Comparison of ENCODE assay signal across 24 cellular contexts in genomic region chr1:22260860-22261432, GRCh38.
DNase-seq lines count a peak whose midpoint lies in the region; ATAC-seq, FAIRE-seq and TF ChIP-seq lines count a peak whose summit lies in the region.
"Had no signal": no experiment of that assay in that cellular context is flagged by ENCODE, and none has a peak within 500 bp of the region (broad histone marks: within the 10 kb centered on the region; RNA-seq: fewer than 3 reads in every experiment).

No MANE protein-coding gene starts in this region.

- intact Hi-C loops in K562 (cut with micrococcal nuclease), result no loop called here
- intact Hi-C loops in activated T-helper 1 cell treated with anti-CD3 and anti-CD28 coated beads, Interleukin-12 subunit alpha, Interleukin-12 subunit beta, Interleukin-2, Interleukin-4 antibody, amounts not matched to agents 30 ng/mL and 10 ng/mL and 1 ng/mL, durations not matched to agents 14 hours and 24 hours and 36 hours (cut with micrococcal nuclease), result no loop called here

- in situ Hi-C loops in K562 (cut with MboI), result no loop called here

- H2AFZ ChIP-seq in K562 (ENCODE audit: low read depth, low read length), result no peak overlapping the region
- H2AFZ ChIP-seq: GM23248 had no signal

- H3K27me3 Mint-ChIP-seq in glutamatergic neuron (ENCODE audit: unreplicated experiment) (peaks cover 11% of the 10 kb centered on the region), progenitor cell of endocrine pancreas (peaks cover 40% of the 10 kb centered on the region)
- peaks cover 3% of the 10 kb centered on the region for H3K27me3 Mint-ChIP-seq in activated T-helper 1 cell treated with anti-CD3 and anti-CD28 coated beads, Interleukin-12 subunit alpha, Interleukin-12 subunit beta, Interleukin-2, Interleukin-4 antibody, amounts not matched to agents 30 ng/mL and 10 ng/mL and 1 ng/mL, durations not matched to agents 14 hours and 24 hours and 36 hours (ENCODE audit: insufficient read depth)
- H3K27me3 Mint-ChIP-seq in stimulated activated naive CD8-positive, alpha-beta T cell treated with anti-CD3 and anti-CD28 coated beads, Interleukin-15, amount 100 ng/mL, for 72 hours, result peaks cover 20% of the 10 kb centered on the region

- H3K79me2 ChIP-seq in K562 (ENCODE audit: control insufficient read depth, insufficient read depth, low read length), result no peaks in the 10 kb centered on the region

- no peak for TF ChIP-seq EP300 in K562 (IDR thresholded peaks at IDR 0.05; ENCODE audit: low read length)

- TF ChIP-seq CTCF in K562 (IDR thresholded peaks at IDR 0.05 in 2 of 3, conservative IDR thresholded peaks at IDR 0.05 in 1 of 3; ENCODE audit: insufficient read depth in 2 of 3, low read depth in 1 of 3, low read length in 3 of 3), result no peak
- no peak for TF ChIP-seq CTCF in glutamatergic neuron (IDR thresholded peaks at IDR 0.05; ENCODE audit: partially characterized antibody, unreplicated experiment)
- TF ChIP-seq CTCF in progenitor cell of endocrine pancreas (IDR thresholded peaks at IDR 0.05; ENCODE audit: unreplicated experiment), result no peak

- no peak for ATAC-seq in K562
- no peak for ATAC-seq in stimulated activated naive CD8-positive, alpha-beta T cell treated with anti-CD3 and anti-CD28 coated beads, Interleukin-15, amount 100 ng/mL, for 72 hours
- ATAC-seq: HCT116, Right ventricle myocardium inferior, SK-N-SH treated with all-trans-retinoic acid at 6 μM for 48 hours had no signal

- TF ChIP-seq POLR2A in K562 (conservative IDR thresholded peaks at IDR 0.05), result no peak

- no TSS peak for BruUV-seq in K562 (replicated peaks; lab: Mats Ljungman, UMichigan)

- peaks cover 58 to 93% of the 10 kb centered on the region in 2 experiments for H3K27me3 ChIP-seq in K562 (ENCODE audit: control insufficient read depth in 2 of 2, insufficient read depth in 2 of 2, low read length in 2 of 2)
- H3K27me3 ChIP-seq: BE2C had no signal

- FAIRE-seq in HTR-8/SVneo (lab: Jason Lieb, UNC) (peak; percentile 36), K562 (lab: Jason Lieb, UNC) (no peak)

- H3K4me3 Mint-ChIP-seq in glutamatergic neuron (ENCODE audit: unreplicated experiment) (no peak overlapping the region), progenitor cell of endocrine pancreas (ENCODE audit: low read depth) (no peak overlapping the region)
- no peak overlapping the region for H3K4me3 Mint-ChIP-seq in activated T-helper 1 cell treated with anti-CD3 and anti-CD28 coated beads, Interleukin-12 subunit alpha, Interleukin-12 subunit beta, Interleukin-2, Interleukin-4 antibody, amounts not matched to agents 30 ng/mL and 10 ng/mL and 1 ng/mL, durations not matched to agents 14 hours and 24 hours and 36 hours
- no peak overlapping the region for H3K4me3 Mint-ChIP-seq in stimulated activated naive CD8-positive, alpha-beta T cell treated with anti-CD3 and anti-CD28 coated beads, Interleukin-15, amount 100 ng/mL, for 72 hours
- H3K4me3 Mint-ChIP-seq: CD14-positive monocyte; CD8-positive, alpha-beta memory T cell had no signal

- H3K9ac ChIP-seq in K562 (ENCODE audit: insufficient read depth in 1 of 2, low read depth in 2 of 2, low read length in 2 of 2), result no peak overlapping the region
- H3K9ac ChIP-seq: GM23248, KMS-11 had no signal

- H3K9me3 ChIP-seq in K562 (replicated peaks; ENCODE audit: control insufficient read depth, insufficient read depth, low read depth, low read length), result no peaks in the 10 kb centered on the region
- H3K9me3 ChIP-seq: BE2C, SJCRH30 had no signal

- no peak overlapping the region for H3K27ac ChIP-seq in K562 (ENCODE audit: extremely low read depth, low read depth, low read length)
- H3K27ac ChIP-seq: GM23248, KMS-11, SJCRH30 had no signal

- no peak for TF ChIP-seq RAD21 in K562 (CRISPR knock-in tag; conservative IDR thresholded peaks at IDR 0.05 in 1 of 2, IDR thresholded peaks at IDR 0.05 in 1 of 2)

- POLR2A ChIA-PET in K562 (lab: Yijun Ruan, JAX), result interaction anchor here (1.0 to 1.1 kb wide), 2 partner anchors 11 to 99 kb away, joined by 3 read pairs; no protein-coding TSS in a partner anchor

- no peak overlapping the region for H3K4me3 ChIP-seq in K562
- H3K4me3 ChIP-seq: GM23248, SJCRH30 had no signal

- H3K36me3 Mint-ChIP-seq in glutamatergic neuron (ENCODE audit: unreplicated experiment) (no peaks in the 10 kb centered on the region), progenitor cell of endocrine pancreas (ENCODE audit: insufficient read depth) (no peaks in the 10 kb centered on the region)
- no peaks in the 10 kb centered on the region for H3K36me3 Mint-ChIP-seq in activated T-helper 1 cell treated with anti-CD3 and anti-CD28 coated beads, Interleukin-12 subunit alpha, Interleukin-12 subunit beta, Interleukin-2, Interleukin-4 antibody, amounts not matched to agents 30 ng/mL and 10 ng/mL and 1 ng/mL, durations not matched to agents 14 hours and 24 hours and 36 hours (ENCODE audit: low read depth)
- H3K36me3 Mint-ChIP-seq: CD14-positive monocyte; CD8-positive, alpha-beta memory T cell had no signal

- H3K9me3 Mint-ChIP-seq in glutamatergic neuron (ENCODE audit: unreplicated experiment) (peaks cover 7% of the 10 kb centered on the region), progenitor cell of endocrine pancreas (ENCODE audit: low read depth) (no peaks in the 10 kb centered on the region)
- no peaks in the 10 kb centered on the region for H3K9me3 Mint-ChIP-seq in activated T-helper 1 cell treated with anti-CD3 and anti-CD28 coated beads, Interleukin-12 subunit alpha, Interleukin-12 subunit beta, Interleukin-2, Interleukin-4 antibody, amounts not matched to agents 30 ng/mL and 10 ng/mL and 1 ng/mL, durations not matched to agents 14 hours and 24 hours and 36 hours
- H3K9me3 Mint-ChIP-seq in stimulated activated naive CD8-positive, alpha-beta T cell treated with anti-CD3 and anti-CD28 coated beads, Interleukin-15, amount 100 ng/mL, for 72 hours, result no peaks in the 10 kb centered on the region
- H3K9me3 Mint-ChIP-seq: CD14-positive monocyte had no signal

- H3K27ac Mint-ChIP-seq in glutamatergic neuron (ENCODE audit: unreplicated experiment) (peak overlapping the region; percentile 16), progenitor cell of endocrine pancreas (peak overlapping the region; percentile 11)
- no peak overlapping the region for H3K27ac Mint-ChIP-seq in activated T-helper 1 cell treated with anti-CD3 and anti-CD28 coated beads, Interleukin-12 subunit alpha, Interleukin-12 subunit beta, Interleukin-2, Interleukin-4 antibody, amounts not matched to agents 30 ng/mL and 10 ng/mL and 1 ng/mL, durations not matched to agents 14 hours and 24 hours and 36 hours
- no peak overlapping the region for H3K27ac Mint-ChIP-seq in stimulated activated naive CD8-positive, alpha-beta T cell treated with anti-CD3 and anti-CD28 coated beads, Interleukin-15, amount 100 ng/mL, for 72 hours
- H3K27ac Mint-ChIP-seq: CD8-positive, alpha-beta memory T cell had no signal

- 17% methylated on average over 21 of the region's 21 CpGs for WGBS in K562 (ENCODE audit: insufficient coverage, low coverage, missing lambda C conversion rate)

- no peaks in the 10 kb centered on the region for H3K9me1 ChIP-seq in K562 (ENCODE audit: control insufficient read depth, insufficient read depth, low read length)

- DNase-seq in HTR-8/SVneo (ENCODE audit: insufficient read length, low spot score) (no peak), K562 (ENCODE audit: extremely low read depth in 1 of 4, low spot score in 3 of 4) (no peak), glutamatergic neuron (no peak), progenitor cell of endocrine pancreas (ENCODE audit: low spot score, unreplicated experiment) (no peak)
- DNase-seq in activated T-helper 1 cell treated with anti-CD3 and anti-CD28 coated beads, Interleukin-12 subunit alpha, Interleukin-12 subunit beta, Interleukin-2, Interleukin-4 antibody, amounts not matched to agents 30 ng/mL and 10 ng/mL and 1 ng/mL, durations not matched to agents 14 hours and 24 hours and 36 hours (ENCODE audit: low spot score), result no peak
- DNase-seq in stimulated activated naive CD8-positive, alpha-beta T cell treated with anti-CD3 and anti-CD28 coated beads, Interleukin-15, amount 100 ng/mL, for 72 hours, result no peak
- DNase-seq in activated effector memory CD4-positive, alpha-beta T cell treated with Interleukin-2 at 50 U/mL for 16 hours, result no peak
- DNase-seq: BE2C; CD8-positive, alpha-beta memory T cell; DMS 273 treated with DMSO at 0.1 percent for 48 hours; DND-41; GM23248; IMR-90; MM.1S; NCI-H2029; NCI-H446; NCI-H524 treated with DMSO at 0.1 percent for 48 hours; NCI-H774; SJCRH30 had no signal

- no peak overlapping the region for H3K4me2 ChIP-seq in K562 (ENCODE audit: insufficient read depth, low read length)
- H3K4me2 ChIP-seq: KMS-11 had no signal

- H3K4me1 Mint-ChIP-seq in glutamatergic neuron (ENCODE audit: low read depth, unreplicated experiment) (peaks cover 1% of the 10 kb centered on the region), progenitor cell of endocrine pancreas (ENCODE audit: low read depth) (peaks cover 41% of the 10 kb centered on the region)
- no peaks in the 10 kb centered on the region for H3K4me1 Mint-ChIP-seq in activated T-helper 1 cell treated with anti-CD3 and anti-CD28 coated beads, Interleukin-12 subunit alpha, Interleukin-12 subunit beta, Interleukin-2, Interleukin-4 antibody, amounts not matched to agents 30 ng/mL and 10 ng/mL and 1 ng/mL, durations not matched to agents 14 hours and 24 hours and 36 hours (ENCODE audit: low read depth)
- H3K4me1 Mint-ChIP-seq in stimulated activated naive CD8-positive, alpha-beta T cell treated with anti-CD3 and anti-CD28 coated beads, Interleukin-15, amount 100 ng/mL, for 72 hours, result peaks cover 6% of the 10 kb centered on the region
- H3K4me1 Mint-ChIP-seq: CD14-positive monocyte; CD8-positive, alpha-beta memory T cell had no signal

- peaks cover 6% of the 10 kb centered on the region; the same call in 1 of the 2 replicates for H4K20me1 ChIP-seq in K562 (replicated peaks; ENCODE audit: control insufficient read depth, insufficient read depth, low read length)

- H3K36me3 ChIP-seq in K562 (ENCODE audit: control insufficient read depth, insufficient read depth, low read length), result no peaks in the 10 kb centered on the region
- H3K36me3 ChIP-seq: BE2C, SJCRH30 had no signal

- CTCF ChIA-PET in K562 (lab: Yijun Ruan, JAX; ENCODE audit: low intra/inter-chr PET ratio), result no interaction called here

- peaks cover 0 to 13% of the 10 kb centered on the region in 2 experiments; a peak in 1 of 5 replicates for H3K4me1 ChIP-seq in K562 (replicated peaks in 1 of 2; ENCODE audit: control insufficient read depth in 2 of 2, insufficient read depth in 2 of 2, low read length in 2 of 2)

TF ChIP-seq in K562, 482 proteins besides CTCF, POLR2A, EP300 and RAD21:
- TF ChIP-seq CTBP1 (IDR thresholded peaks at IDR 0.05; ENCODE audit: borderline replicate concordance) (0 out of 2 replicates have a peak, but pooled peaks have one; percentile 34), ZEB2 (IDR thresholded peaks at IDR 0.05) (peak; percentile 96), CBFA2T2 (conservative IDR thresholded peaks at IDR 0.05) (peak; percentile 40), FOSL1 (tag; conservative IDR thresholded peaks at IDR 0.05) (no peak)
TF ChIP-seq in K562: peak in this region for 3.

Comparison
In these comparisons a context has a peak if more than half of its experiments do, and no peak if none do; other contexts are left out.
1. H3K27ac Mint-ChIP-seq: peak in glutamatergic neuron (single experiment) and progenitor cell of endocrine pancreas (single experiment); none in activated T-helper 1 cell treated with anti-CD3 and anti-CD28 coated beads, Interleukin-12 subunit alpha, Interleukin-12 subunit beta, Interleukin-2, Interleukin-4 antibody, amounts not matched to agents 30 ng/mL and 10 ng/mL and 1 ng/mL, durations not matched to agents 14 hours and 24 hours and 36 hours (single experiment) and stimulated activated naive CD8-positive, alpha-beta T cell treated with anti-CD3 and anti-CD28 coated beads, Interleukin-15, amount 100 ng/mL, for 72 hours (0 of 2).